ENCODE assay signal across 8 cellular contexts in the genomic region with DNA sequence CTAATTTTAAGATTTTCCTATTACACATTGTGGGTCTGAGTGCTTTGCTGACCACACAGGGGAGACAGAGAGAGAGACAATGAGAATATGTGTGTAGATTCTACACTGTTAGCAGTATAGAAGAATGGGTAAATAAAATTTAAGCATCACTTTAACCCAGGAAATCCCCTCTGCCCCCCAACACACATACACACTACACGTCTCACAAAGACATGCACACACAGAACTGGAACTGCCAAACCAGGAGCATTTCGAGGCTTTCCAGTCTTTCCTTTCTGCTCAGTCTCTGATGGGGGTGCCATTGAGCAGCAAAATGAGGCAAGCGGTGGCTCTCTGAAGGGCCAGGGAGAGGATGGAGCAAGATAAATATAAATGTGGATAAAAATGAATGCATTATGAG. TPM values are rescaled to one million over a fixed set of nuclear protein-coding genes. Genes with fewer than 3 reads are reported as not detected.
DNase-seq lines count a peak whose midpoint lies in the region; ATAC-seq, FAIRE-seq and TF ChIP-seq lines count a peak whose summit lies in the region.

No MANE protein-coding gene starts in this region.

- H3K9me3 Mint-ChIP-seq in CD8-positive, alpha-beta T cell: no peaks in the 10 kb centered on the region

- CTCF ChIA-PET in A549 (lab: Yijun Ruan, JAX): interaction anchor here (0.7 to 15.8 kb wide), 9 partner anchors 9 to 148 kb away, joined by 3 to 336 read pairs (median 5); a partner anchor contains a TSS
- CTCF ChIA-PET in CD8-positive, alpha-beta T cell (lab: Charles Lee): no interaction called here

- in situ Hi-C loops in GM13977 (cut with MboI; ENCODE audit: low pct_unique_long_range_greater_than_20kb, low sequenced_read_pairs, unreplicated experiment): no loop called here

- H3K36me3 Mint-ChIP-seq in CD8-positive, alpha-beta T cell: no peaks in the 10 kb centered on the region

- no peak for TF ChIP-seq EP300 in A549 (IDR thresholded peaks at IDR 0.05)

- TF ChIP-seq POLR2A in A549 (IDR thresholded peaks at IDR 0.05; ENCODE audit: low read length): no peak

- intact Hi-C loops in CD8-positive, alpha-beta T cell (cut with DNase I, micrococcal nuclease): no loop called here

- no peak overlapping the region for H3K4me3 Mint-ChIP-seq in CD8-positive, alpha-beta T cell

- FAIRE-seq in A549 (lab: Jason Lieb, UNC): no peak

- no peaks in the 10 kb centered on the region for H3K9me3 ChIP-seq in A549
- no peaks in the 10 kb centered on the region for H3K9me3 ChIP-seq in CD8-positive, alpha-beta T cell (ENCODE audit: low read length)

- peaks cover 14% of the 10 kb centered on the region for H3K4me1 Mint-ChIP-seq in CD8-positive, alpha-beta T cell (ENCODE audit: low read depth)

- WGBS in A549 (ENCODE audit: missing lambda C conversion rate): 41% methylated on average over 3 of the region's 3 CpGs

- H3K4me3 ChIP-seq in A549 (no peak overlapping the region), fibroblast of pulmonary artery (replicated peaks; ENCODE audit: low read depth, low read length) (no peak overlapping the region)
- H3K4me3 ChIP-seq in CD8-positive, alpha-beta T cell (ENCODE audit: low read depth, low read length): no peak overlapping the region

- H3K4me2 ChIP-seq in A549: no peak overlapping the region; the same call in 2 of the 3 replicates

- H3K36me3 ChIP-seq in CD8-positive, alpha-beta T cell (ENCODE audit: insufficient read depth, low read length): no peaks in the 10 kb centered on the region

- ATAC-seq in A549 (no peak), HG03432 (IDR thresholded peaks at IDR 0.05; ENCODE audit: unreplicated experiment) (no peak)
- ATAC-seq in CD8-positive, alpha-beta T cell: no peak

- TF ChIP-seq CTCF in A549 (IDR thresholded peaks at IDR 0.05): peak; percentile 51
- peak; percentile 33 for TF ChIP-seq CTCF in GM13977 (IDR thresholded peaks at IDR 0.05; ENCODE audit: extremely low read depth, insufficient read depth, missing control alignments)
- TF ChIP-seq CTCF in fibroblast of pulmonary artery (IDR thresholded peaks at IDR 0.05; ENCODE audit: low read length, missing control alignments): peak; percentile 34
- no peak for TF ChIP-seq CTCF in CD8-positive, alpha-beta T cell (IDR thresholded peaks at IDR 0.05)

- POLR2A ChIA-PET in A549 (lab: Yijun Ruan, JAX): no interaction called here
- POLR2A ChIA-PET in CD8-positive, alpha-beta T cell (lab: Charles Lee): no interaction called here

- no peak overlapping the region for H3K27ac ChIP-seq in A549
- no peak overlapping the region for H3K27ac ChIP-seq in CD8-positive, alpha-beta T cell (ENCODE audit: low read depth, low read length)

- TF ChIP-seq RAD21 in A549 (conservative IDR thresholded peaks at IDR 0.05 in 1 of 2, IDR thresholded peaks at IDR 0.05 in 1 of 2): peak; percentile 57 to 58

- H3K27me3 Mint-ChIP-seq in CD8-positive, alpha-beta T cell (ENCODE audit: low read depth): peaks cover 16% of the 10 kb centered on the region

- peaks cover 4% of the 10 kb centered on the region; the same call in 2 of the 3 replicates for H3K4me1 ChIP-seq in A549
- peaks cover 10% of the 10 kb centered on the region for H3K4me1 ChIP-seq in CD8-positive, alpha-beta T cell (ENCODE audit: insufficient read depth, low read length)

- H3K27ac Mint-ChIP-seq in CD8-positive, alpha-beta T cell: no peak overlapping the region

- DNase-seq in A549 (ENCODE audit: low read depth in 1 of 2, low spot score in 1 of 2) (peak; percentile 22 to 51), GM13977 (ENCODE audit: low spot score) (no peak), RKO (ENCODE audit: low spot score) (peak; percentile 53), fibroblast of pulmonary artery (ENCODE audit: low read depth) (peak; percentile 49), superior temporal gyrus (ENCODE audit: extremely low spot score) (peak; percentile 58)
- no peak for DNase-seq in CD8-positive, alpha-beta T cell
- no peak for DNase-seq in activated CD4-positive, alpha-beta T cell treated with anti-CD3 and anti-CD28 coated beads, Interleukin-2, amount 50 U/mL, for 1 hour

- no peaks in the 10 kb centered on the region for H3K27me3 ChIP-seq in CD8-positive, alpha-beta T cell (ENCODE audit: insufficient read depth, low read length)

TF ChIP-seq in A549, 52 proteins besides CTCF, POLR2A, EP300 and RAD21:
- no peak for TF ChIP-seq MYC (IDR thresholded peaks at IDR 0.05; ENCODE audit: borderline replicate concordance, low read length)
- TF ChIP-seq, protein P1, sequence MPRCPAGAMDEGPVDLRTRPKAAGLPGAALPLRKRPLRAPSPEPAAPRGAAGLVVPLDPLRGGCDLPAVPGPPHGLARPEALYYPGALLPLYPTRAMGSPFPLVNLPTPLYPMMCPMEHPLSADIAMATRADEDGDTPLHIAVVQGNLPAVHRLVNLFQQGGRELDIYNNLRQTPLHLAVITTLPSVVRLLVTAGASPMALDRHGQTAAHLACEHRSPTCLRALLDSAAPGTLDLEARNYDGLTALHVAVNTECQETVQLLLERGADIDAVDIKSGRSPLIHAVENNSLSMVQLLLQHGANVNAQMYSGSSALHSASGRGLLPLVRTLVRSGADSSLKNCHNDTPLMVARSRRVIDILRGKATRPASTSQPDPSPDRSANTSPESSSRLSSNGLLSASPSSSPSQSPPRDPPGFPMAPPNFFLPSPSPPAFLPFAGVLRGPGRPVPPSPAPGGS (IDR thresholded peaks at IDR 0.05): no peak
- peak; percentile 53 for TF ChIP-seq SMC3 (IDR thresholded peaks at IDR 0.05)

RNA-seq across cellular contexts. Expression of a gene that starts 2.5 kb away (rescaled TPM):
- polyA plus RNA-seq in A549 (2011; rRNA removed): 4.0 and 4.4 TPM in 2 replicates
- 2.4 TPM in 2 replicates for polyA plus RNA-seq in A549 (2012; cell fraction: cytosol; rRNA removed)
- polyA plus RNA-seq in A549 (2012; cell fraction: nucleus; rRNA removed): 2.9 and 4.5 TPM in 2 replicates
- polyA plus RNA-seq in A549 (2017; fragmentation: RNase III; extraction: RNeasy Plus Mini Kit Qiagen cat#74134 plus additional on column Dnase treatment): 1.0 to 1.4 TPM (median 1.2 TPM) in 3 replicates
- polyA minus RNA-seq in A549 (2011; rRNA and poly(A)+ RNA removed): 3.7 and 4.6 TPM in 2 replicates
- under 1 TPM in 1 of 2 experiments, not detected in 1; 0.11 TPM for total RNA-seq in CD8-positive, alpha-beta T cell

RNA-seq across cellular contexts. Expression of a gene that starts 16.9 kb away (rescaled TPM):
- 66.5 and 79.3 TPM in 2 replicates for polyA plus RNA-seq in A549 (2011; rRNA removed)
- 21.4 and 26.0 TPM in 2 replicates for polyA plus RNA-seq in A549 (2012; cell fraction: cytosol; rRNA removed)
- polyA plus RNA-seq in A549 (2012; cell fraction: nucleus; rRNA removed): 23.8 and 37.1 TPM in 2 replicates
- 42.4 to 46.9 TPM (median 45.3 TPM) in 3 replicates for polyA plus RNA-seq in A549 (2017; fragmentation: RNase III; extraction: RNeasy Plus Mini Kit Qiagen cat#74134 plus additional on column Dnase treatment)
- 104 and 126 TPM in 2 replicates for polyA minus RNA-seq in A549 (2011; rRNA and poly(A)+ RNA removed)
- total RNA-seq in CD8-positive, alpha-beta T cell: 10 to 100 TPM; 39.6 to 43.9 TPM

Comparison
In these comparisons a context has a peak if more than half of its experiments do, and no peak if none do; other contexts are left out.
1. DNase-seq: peak in A549 (2 of 2), RKO (single experiment), fibroblast of pulmonary artery (single experiment) and superior temporal gyrus (single experiment); none in GM13977 (single experiment), CD8-positive, alpha-beta T cell (0 of 7) and activated CD4-positive, alpha-beta T cell treated with anti-CD3 and anti-CD28 coated beads, Interleukin-2, amount 50 U/mL, for 1 hour (single experiment).